17 cellular contexts compared by ENCODE assay signal in the genomic region with DNA sequence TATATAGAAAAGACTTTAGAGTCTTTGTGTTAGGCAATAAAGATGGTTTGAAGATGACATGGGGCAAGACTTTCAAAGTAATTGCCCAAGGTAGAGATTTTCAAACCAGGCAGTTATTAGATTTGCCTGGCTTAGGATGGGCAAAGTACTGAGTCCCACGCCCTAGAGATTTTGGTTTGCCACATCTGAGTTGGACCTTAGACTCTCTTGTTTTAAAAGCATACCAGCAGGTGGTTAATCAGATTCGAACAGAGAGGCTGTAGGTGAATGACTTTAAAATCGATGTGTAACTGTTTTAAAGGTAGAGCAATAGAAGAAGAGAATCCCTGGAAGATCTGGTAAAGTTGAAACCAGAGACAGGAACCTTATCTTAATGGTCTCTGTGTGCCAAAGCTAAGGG.
DNase-seq lines count a peak whose midpoint lies in the region; ATAC-seq, FAIRE-seq and TF ChIP-seq lines count a peak whose summit lies in the region.
"Had no signal": no experiment of that assay in that cellular context is flagged by ENCODE, and none has a peak within 500 bp of the region (broad histone marks: within the 10 kb centered on the region; RNA-seq: fewer than 3 reads in every experiment).

No MANE protein-coding gene starts in this region.

- H3K4me3 Mint-ChIP-seq in Calu3 (ENCODE audit: low read depth, unreplicated experiment), result no peak overlapping the region
- no peak overlapping the region for H3K4me3 Mint-ChIP-seq in WTC11
- no peak overlapping the region for H3K4me3 Mint-ChIP-seq in progenitor cell of endocrine pancreas (ENCODE audit: low read depth)
- H3K4me3 Mint-ChIP-seq: CD8-positive, alpha-beta memory T cell; IgD-negative memory B cell had no signal

- H3K36me3 ChIP-seq in HepG2 (replicated peaks in 1 of 2; ENCODE audit: control insufficient read depth in 1 of 2, insufficient read depth in 2 of 2, low read length in 2 of 2), result no peaks in the 10 kb centered on the region
- H3K36me3 ChIP-seq: BLaER1, HAP-1 had no signal

- H3K9me3 Mint-ChIP-seq in Calu3 (ENCODE audit: low read depth, unreplicated experiment) (no peaks in the 10 kb centered on the region), WTC11 (no peaks in the 10 kb centered on the region), progenitor cell of endocrine pancreas (ENCODE audit: low read depth) (peaks cover 12% of the 10 kb centered on the region)
- H3K9me3 Mint-ChIP-seq: CD8-positive, alpha-beta memory T cell; IgD-negative memory B cell had no signal

- intact Hi-C loops in Calu3 (cut with micrococcal nuclease; ENCODE audit: unreplicated experiment) (no loop called here), HepG2 (cut with micrococcal nuclease; ENCODE audit: unreplicated experiment) (no loop called here)

- H3K27me3 Mint-ChIP-seq in Calu3 (ENCODE audit: unreplicated experiment) (no peaks in the 10 kb centered on the region), WTC11 (ENCODE audit: low read depth) (no peaks in the 10 kb centered on the region), progenitor cell of endocrine pancreas (no peaks in the 10 kb centered on the region)
- H3K27me3 Mint-ChIP-seq: IgD-negative memory B cell had no signal

- H3K4me3 ChIP-seq in HepG2 (replicated peaks in 1 of 3; ENCODE audit: insufficient read depth in 1 of 3, low read depth in 2 of 3, low read length in 3 of 3), result no peak overlapping the region
- H3K4me3 ChIP-seq: BLaER1, HAP-1 had no signal

- WGBS in HepG2 (ENCODE audit: low lambda C conversion rate), result 35% methylated on average over 3 of the region's 3 CpGs

- FAIRE-seq in HepG2 (lab: Jason Lieb, UNC), result no peak
- FAIRE-seq: GM12891, H1 had no signal

- H3K27ac ChIP-seq in HepG2 (ENCODE audit: extremely low read length, insufficient read depth, low read length), result no peak overlapping the region
- H3K27ac ChIP-seq: BLaER1 had no signal

- no peaks in the 10 kb centered on the region for H4K20me1 ChIP-seq in HepG2 (ENCODE audit: insufficient read depth, low read length)

- no peak overlapping the region for H3K9ac ChIP-seq in HepG2 (ENCODE audit: insufficient read depth, low read depth, low read length)
- H3K9ac ChIP-seq: BLaER1 had no signal

- in situ Hi-C loops in HepG2 (cut with HindIII; ENCODE audit: extremely low pct_ligation_motif_present, low pct_unique_long_range_greater_than_20kb), result no loop called here

- H3K9me3 ChIP-seq in HepG2 (ENCODE audit: low read length), result no peaks in the 10 kb centered on the region
- H3K9me3 ChIP-seq: BLaER1, HAP-1 had no signal

- peaks cover 19% of the 10 kb centered on the region for H3K4me1 Mint-ChIP-seq in Calu3 (ENCODE audit: low read depth, unreplicated experiment)
- peaks cover 40% of the 10 kb centered on the region for H3K4me1 Mint-ChIP-seq in WTC11
- H3K4me1 Mint-ChIP-seq in progenitor cell of endocrine pancreas (ENCODE audit: low read depth), result peaks cover 43% of the 10 kb centered on the region

- no peak for TF ChIP-seq RAD21 in HepG2 (CRISPR knock-in tag; IDR thresholded peaks at IDR 0.05)

- H3K27ac Mint-ChIP-seq in Calu3 (ENCODE audit: unreplicated experiment) (peak overlapping the region; percentile 2), WTC11 (no peak overlapping the region; the same call in 1 of the 2 replicates), progenitor cell of endocrine pancreas (peak overlapping the region; percentile 35)
- H3K27ac Mint-ChIP-seq: CD8-positive, alpha-beta memory T cell had no signal

- no peak for TF ChIP-seq POLR2A in HepG2 (IDR thresholded peaks at IDR 0.05; ENCODE audit: insufficient read depth in 1 of 2, low read depth in 2 of 2, low read length in 2 of 2)

- CTCF ChIA-PET in Calu3 (lab: Charles Lee) (no interaction called here), WTC11 (lab: Charles Lee) (no interaction called here), HepG2 (lab: Yijun Ruan, JAX; ENCODE audit: low intra/inter-chr PET ratio, low total read pairs) (no interaction called here)

- H3K4me1 ChIP-seq in HepG2 (ENCODE audit: insufficient read depth, low read length), result peaks cover 41% of the 10 kb centered on the region
- H3K4me1 ChIP-seq: BLaER1, HAP-1 had no signal

- peaks cover 6% of the 10 kb centered on the region for H3K36me3 Mint-ChIP-seq in Calu3 (ENCODE audit: insufficient read depth, unreplicated experiment)
- H3K36me3 Mint-ChIP-seq in WTC11, result no peaks in the 10 kb centered on the region
- peaks cover 5% of the 10 kb centered on the region for H3K36me3 Mint-ChIP-seq in progenitor cell of endocrine pancreas (ENCODE audit: insufficient read depth)
- H3K36me3 Mint-ChIP-seq: CD8-positive, alpha-beta memory T cell had no signal

- TF ChIP-seq CTCF in Calu3 (IDR thresholded peaks at IDR 0.05; ENCODE audit: unreplicated experiment) (no peak), WTC11 (IDR thresholded peaks at IDR 0.05) (no peak), HepG2 (CRISPR knock-in tag; IDR thresholded peaks at IDR 0.05) (no peak), progenitor cell of endocrine pancreas (IDR thresholded peaks at IDR 0.05; ENCODE audit: unreplicated experiment) (no peak)

- no peak overlapping the region for H2AFZ ChIP-seq in HepG2 (ENCODE audit: low read length)

- no peaks in the 10 kb centered on the region for H3K27me3 ChIP-seq in HepG2 (ENCODE audit: control insufficient read depth in 1 of 2, insufficient read depth in 2 of 2, low read length in 2 of 2)
- H3K27me3 ChIP-seq: BLaER1 had no signal

- H3K4me2 ChIP-seq in HepG2 (ENCODE audit: low read depth, low read length), result no peak overlapping the region
- H3K4me2 ChIP-seq: BLaER1 had no signal

- POLR2A ChIA-PET in WTC11 (lab: Charles Lee) (no interaction called here), HepG2 (lab: Yijun Ruan, JAX) (no interaction called here)

- no peak for TF ChIP-seq EP300 in HepG2 (IDR thresholded peaks at IDR 0.05; ENCODE audit: low read depth in 2 of 2, low read length in 2 of 2)
- TF ChIP-seq EP300 in HepG2 (CRISPR knock-in tag; IDR thresholded peaks at IDR 0.05; ENCODE audit: borderline replicate concordance), result no peak

- ATAC-seq in WTC11 (peak; percentile 20), HepG2 (peak; percentile 81), HG02798 (IDR thresholded peaks at IDR 0.05; ENCODE audit: poor library complexity, unreplicated experiment) (no peak)

- BruUV-seq in Calu3 (replicated peaks; lab: Mats Ljungman, UMichigan) (no TSS peak), HepG2 (replicated peaks; lab: Mats Ljungman, UMichigan) (no TSS peak)

- H3K79me2 ChIP-seq in HepG2 (ENCODE audit: insufficient read depth, low read length), result no peaks in the 10 kb centered on the region

- DNase-seq in Calu3 (no peak), WTC11 (ENCODE audit: low spot score) (no peak), HepG2 (ENCODE audit: low spot score) (peak; percentile 19), progenitor cell of endocrine pancreas (ENCODE audit: low spot score, unreplicated experiment) (no peak), NCI-H526 (lab: John Stamatoyannopoulos, UW) (no peak)
- no peak for DNase-seq in activated naive CD4-positive, alpha-beta T cell treated with Interleukin-2 at 50 U/mL for 16 hours
- no peak for DNase-seq in activated CD4-positive, alpha-beta T cell treated with anti-CD3 and anti-CD28 coated beads for 1 hour
- DNase-seq: 8988T; AML-193; CD8-positive, alpha-beta memory T cell; DMS79 had no signal

TF ChIP-seq in WTC11, 78 proteins besides CTCF, POLR2A, EP300 and RAD21 (continues in another document):
- no peak for TF ChIP-seq IRF2 (CRISPR knock-in tag; IDR thresholded peaks at IDR 0.05; ENCODE audit: borderline replicate concordance, low read depth)
- no peak for TF ChIP-seq SP1 (CRISPR knock-in tag; conservative IDR thresholded peaks at IDR 0.05)
- no peak for TF ChIP-seq TEAD1 (CRISPR knock-in tag; IDR thresholded peaks at IDR 0.05)
- no peak for TF ChIP-seq ETV6 (CRISPR knock-in tag; IDR thresholded peaks at IDR 0.05)
- TF ChIP-seq ZNF512 (CRISPR knock-in tag; IDR thresholded peaks at IDR 0.05; ENCODE audit: borderline replicate concordance), result no peak

TF ChIP-seq in HepG2, 621 proteins besides CTCF, POLR2A, EP300 and RAD21:
- peak; percentile 34; the same call in 1 of the 2 replicates for TF ChIP-seq POGZ (CRISPR knock-in tag; IDR thresholded peaks at IDR 0.05)
- TF ChIP-seq HNF4A (CRISPR knock-in tag; IDR thresholded peaks at IDR 0.05), result peak; percentile 52; the same call in 1 of the 2 replicates
- TF ChIP-seq FUBP1 (CRISPR knock-in tag; IDR thresholded peaks at IDR 0.05; ENCODE audit: borderline replicate concordance), result no peak
- TF ChIP-seq KDM3A (CRISPR knock-in tag; IDR thresholded peaks at IDR 0.05; ENCODE audit: low read depth), result no peak
- TF ChIP-seq CSRNP1 (CRISPR knock-in tag; IDR thresholded peaks at IDR 0.05), result no peak
- 0 out of 2 replicates have a peak, but pooled peaks have one; percentile 31 for TF ChIP-seq HNF4G (IDR thresholded peaks at IDR 0.05; ENCODE audit: borderline replicate concordance, low read depth, low read length)
- no peak for TF ChIP-seq HNF4G (CRISPR knock-in tag; IDR thresholded peaks at IDR 0.05; ENCODE audit: borderline replicate concordance, low read depth)
